ENCODE assay signal across 8 cellular contexts in genomic region chr2:70083344-70084156, GRCh38. TPM values are rescaled to one million over a fixed set of nuclear protein-coding genes. Genes with fewer than 3 reads are reported as not detected.
DNase-seq lines count a peak whose midpoint lies in the region; ATAC-seq, FAIRE-seq and TF ChIP-seq lines count a peak whose summit lies in the region.

No MANE protein-coding gene starts in this region.

- H3K27me3 ChIP-seq in OCI-LY3 (ENCODE audit: low read depth, low read length) (no peaks in the 10 kb centered on the region), astrocyte (ENCODE audit: insufficient read depth, low read length) (no peaks in the 10 kb centered on the region), BE2C (no peaks in the 10 kb centered on the region)

- H3K79me2 ChIP-seq in OCI-LY3 (ENCODE audit: low read length) (peaks cover 12% of the 10 kb centered on the region), astrocyte (ENCODE audit: insufficient read depth, low read length) (peaks cover 17% of the 10 kb centered on the region)

- no peak for FAIRE-seq in astrocyte (lab: Jason Lieb, UNC)

- H4K20me1 ChIP-seq in OCI-LY3 (ENCODE audit: insufficient read depth, low read length) (no peaks in the 10 kb centered on the region), astrocyte (ENCODE audit: insufficient read depth, low read length) (peaks cover 5% of the 10 kb centered on the region)

- H3K9ac ChIP-seq in OCI-LY3 (ENCODE audit: low read length) (peak overlapping the region; percentile 100), astrocyte (ENCODE audit: low read length) (no peak overlapping the region)

- no peaks in the 10 kb centered on the region for H3K27me3 Mint-ChIP-seq in astrocyte (ENCODE audit: low read depth, unreplicated experiment)
- peaks cover 4% of the 10 kb centered on the region for H3K27me3 Mint-ChIP-seq in nephron progenitor cell (ENCODE audit: low read depth, poor library complexity)

- H3K9me3 Mint-ChIP-seq in astrocyte (ENCODE audit: unreplicated experiment) (no peaks in the 10 kb centered on the region), nephron progenitor cell (no peaks in the 10 kb centered on the region)

- peak overlapping the region; percentile 97 for H3K4me2 ChIP-seq in OCI-LY3 (ENCODE audit: low read length)
- H3K4me2 ChIP-seq in astrocyte (ENCODE audit: low read length): no peak overlapping the region

- H3K4me3 Mint-ChIP-seq in astrocyte (ENCODE audit: unreplicated experiment) (peak overlapping the region; percentile 41), nephron progenitor cell (peak overlapping the region; percentile 69)

- ATAC-seq in GM19023 (IDR thresholded peaks at IDR 0.05; ENCODE audit: unreplicated experiment): no peak

- H3K4me3 ChIP-seq in OCI-LY3 (ENCODE audit: low read length) (peak overlapping the region; percentile 91), astrocyte (ENCODE audit: insufficient read depth, low read depth, low read length) (no peak overlapping the region), BE2C (ENCODE audit: low read depth, low read length) (no peak overlapping the region)

- H3K27ac Mint-ChIP-seq in astrocyte (ENCODE audit: unreplicated experiment) (peak overlapping the region; percentile 43), nephron progenitor cell (peak overlapping the region; percentile 86)

- peak; percentile 56 for DNase-seq in EL
- peak; percentile 30 for DNase-seq in H4 (ENCODE audit: low spot score)
- DNase-seq in astrocyte (ENCODE audit: low read depth): peak; percentile 65
- DNase-seq in nephron progenitor cell: no peak
- DNase-seq in BE2C: no peak
- DNase-seq in NCI-H146 treated with DMSO at 0.1 percent for 48 hours (lab: John Stamatoyannopoulos, UW; ENCODE audit: unreplicated experiment): no peak

- peaks cover 34% of the 10 kb centered on the region for H3K4me1 ChIP-seq in OCI-LY3 (ENCODE audit: low read length)
- H3K4me1 ChIP-seq in astrocyte (ENCODE audit: insufficient read depth, low read length): peaks cover 12% of the 10 kb centered on the region
- peaks cover 6% of the 10 kb centered on the region; the same call in 1 of the 2 replicates for H3K4me1 ChIP-seq in BE2C

- H3K9me3 ChIP-seq in OCI-LY3 (ENCODE audit: insufficient read depth, low read length) (no peaks in the 10 kb centered on the region), astrocyte (ENCODE audit: insufficient read depth, low read depth, low read length) (no peaks in the 10 kb centered on the region), BE2C (no peaks in the 10 kb centered on the region)

- peak overlapping the region; percentile 99 for H3K27ac ChIP-seq in OCI-LY3 (ENCODE audit: low read length)
- no peak overlapping the region for H3K27ac ChIP-seq in astrocyte (ENCODE audit: low read depth, low read length)

- no peak overlapping the region for H2AFZ ChIP-seq in OCI-LY3 (ENCODE audit: low read depth, low read length)
- no peak overlapping the region for H2AFZ ChIP-seq in astrocyte (ENCODE audit: low read depth, low read length)

- H3K36me3 ChIP-seq in OCI-LY3 (replicated peaks; ENCODE audit: low read depth, low read length) (peaks cover 29% of the 10 kb centered on the region), astrocyte (ENCODE audit: insufficient read depth, low read length) (peaks cover 3% of the 10 kb centered on the region), BE2C (peaks cover 12% of the 10 kb centered on the region)

- H3K4me1 Mint-ChIP-seq in astrocyte (ENCODE audit: low read depth, unreplicated experiment): peaks cover 23% of the 10 kb centered on the region
- H3K4me1 Mint-ChIP-seq in nephron progenitor cell: peaks cover 39% of the 10 kb centered on the region

- H3K36me3 Mint-ChIP-seq in astrocyte (ENCODE audit: low read depth, unreplicated experiment) (peaks cover 14% of the 10 kb centered on the region), nephron progenitor cell (ENCODE audit: low read depth) (peaks cover 53% of the 10 kb centered on the region)

- TF ChIP-seq CTCF in OCI-LY3 (IDR thresholded peaks at IDR 0.05; ENCODE audit: low read depth, low read length): no peak
- no peak for TF ChIP-seq CTCF in astrocyte (IDR thresholded peaks at IDR 0.05; ENCODE audit: insufficient read depth, low read depth, low read length)
- no peak for TF ChIP-seq CTCF in nephron progenitor cell (IDR thresholded peaks at IDR 0.05)
- no peak for TF ChIP-seq CTCF in BE2C (IDR thresholded peaks at IDR 0.05; ENCODE audit: low read depth, low read length)

RNA-seq across cellular contexts. Expression of gene PCBP1, which starts 3.7 kb away (rescaled TPM):
- 15.1 and 23.2 TPM in 2 replicates for total RNA-seq in H4 (2014; rRNA removed; shearing (Covaris generic))
- total RNA-seq in astrocyte: 194 and 205 TPM in 2 replicates
- polyA plus RNA-seq in BE2C (2012; ENCODE audit: insufficient read depth, insufficient read length, low read depth): 374 TPM

Comparison
In these comparisons a context has a peak if more than half of its experiments do, and no peak if none do; other contexts are left out.
1. DNase-seq: peak in EL (single experiment), H4 (single experiment) and astrocyte (single experiment); none in nephron progenitor cell (single experiment), BE2C (single experiment) and NCI-H146 treated with DMSO at 0.1 percent for 48 hours (single experiment).